ENCODE assay signal across 1 cellular context in genomic region chr1:24498589-24498988, GRCh38.
TF ChIP-seq lines count a peak whose summit lies in the region.

No MANE protein-coding gene starts in this region.

TF ChIP-seq in IMR-90, 13 proteins besides CTCF, POLR2A, EP300 and RAD21 (continued from another document):
- TF ChIP-seq MXI1 (IDR thresholded peaks at IDR 0.05; ENCODE audit: borderline replicate concordance, low read depth, low read length) (no peak), FOS (IDR thresholded peaks at IDR 0.05; ENCODE audit: low read depth, low read length) (no peak), CEBPB (IDR thresholded peaks at IDR 0.05; ENCODE audit: low read depth, low read length) (no peak), MAZ (IDR thresholded peaks at IDR 0.05; ENCODE audit: borderline replicate concordance, low read depth, low read length) (no peak), NFE2L2 (IDR thresholded peaks at IDR 0.05; ENCODE audit: low read depth, low read length) (no peak)
